Comparison of ENCODE assay signal across 1 cellular context in the genomic region with DNA sequence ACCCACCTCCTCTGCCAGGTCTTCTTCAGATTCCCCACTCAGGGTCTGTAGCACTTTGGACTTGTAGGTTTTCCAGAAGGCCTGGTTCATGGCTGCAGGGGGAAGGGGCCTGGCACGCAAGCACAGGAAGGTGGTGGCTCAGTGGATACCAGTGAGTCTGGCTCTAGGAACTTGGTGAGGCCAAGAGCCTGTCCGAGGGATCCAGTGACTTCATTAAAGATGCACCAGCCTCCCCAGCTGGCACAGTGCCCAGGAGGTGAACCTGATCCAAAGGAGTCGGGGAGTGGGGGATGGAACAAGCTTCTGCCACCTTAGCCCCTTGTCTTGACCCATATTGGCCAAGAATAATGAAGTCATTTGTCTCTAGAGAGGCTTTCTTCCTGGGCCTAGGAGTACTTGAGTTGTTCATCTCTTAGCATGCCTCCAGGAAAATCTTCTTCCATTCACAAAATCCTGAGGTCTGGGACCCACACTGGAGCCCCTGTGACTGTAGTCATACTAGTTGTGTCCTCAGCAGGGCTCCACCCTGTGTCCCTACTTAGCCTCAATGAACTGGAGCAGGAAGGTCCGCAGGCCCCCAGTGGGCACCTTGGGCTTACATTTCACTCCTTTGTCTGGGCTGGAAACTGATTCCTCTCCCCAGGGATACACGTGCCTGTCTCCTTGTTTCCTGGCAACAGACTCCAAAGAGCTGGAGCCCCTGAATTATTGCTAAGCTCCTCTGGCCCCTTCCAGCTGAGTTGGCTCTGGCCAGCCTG.
TF ChIP-seq lines count a peak whose summit lies in the region.

Gene C1orf232 (minus strand): TSS at position 554 of the 758 bp plus-strand sequence. CDS start 464 bp downstream, at position 90.

TF ChIP-seq in WTC11, 78 proteins besides CTCF, POLR2A, EP300 and RAD21 (continued from another document):
- no peak for TF ChIP-seq MAX (CRISPR knock-in tag; IDR thresholded peaks at IDR 0.05)
- no peak for TF ChIP-seq NFE2L1 (CRISPR knock-in tag; IDR thresholded peaks at IDR 0.05)
